ENCODE assay signal across 20 cellular contexts in the genomic region with DNA sequence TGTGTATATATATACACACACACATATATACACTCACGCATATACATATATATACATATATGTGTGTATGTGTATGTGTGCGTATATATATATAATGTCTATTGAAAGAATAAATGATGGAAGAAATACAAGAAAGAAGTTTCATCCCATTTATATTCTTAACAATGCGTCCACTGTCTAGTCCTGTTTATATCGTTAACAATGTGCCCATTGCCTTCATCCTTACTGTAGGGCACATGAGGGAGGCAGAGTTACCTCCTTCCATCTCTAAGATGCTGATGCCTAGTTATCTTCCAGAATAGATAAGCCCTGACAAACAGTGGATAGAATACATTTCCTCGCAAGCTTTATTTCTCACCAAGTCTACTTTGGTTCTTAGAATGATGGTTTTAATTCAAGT.
DNase-seq lines count a peak whose midpoint lies in the region; ATAC-seq lines count a peak whose summit lies in the region.
"Had no signal": no experiment of that assay in that cellular context is flagged by ENCODE, and none has a peak within 500 bp of the region (broad histone marks: within the 10 kb centered on the region; RNA-seq: fewer than 3 reads in every experiment).

No MANE protein-coding gene starts in this region.

- DNase-seq in Ammon's horn (ENCODE audit: low spot score) (peak; percentile 48), caudate nucleus (lab: John Stamatoyannopoulos, UW) (no peak), medulla oblongata (ENCODE audit: extremely low spot score) (peak; percentile 45), superior temporal gyrus (ENCODE audit: extremely low spot score) (peak; percentile 62), NCI-H2196 (lab: John Stamatoyannopoulos, UW; ENCODE audit: unreplicated experiment) (no peak)
- DNase-seq: BE2C; CD4-positive, alpha-beta T cell; CD8-positive, alpha-beta memory T cell; DMS 273 treated with DMSO at 0.1 percent for 48 hours; DMS79; EL; GDM1; H9 had no signal

- H3K27ac ChIP-seq in caudate nucleus (ENCODE audit: low read depth, low read length), result peak overlapping the region; percentile 20
- H3K27ac ChIP-seq: 22Rv1; BLaER1 treated with 17β-estradiol and CSF1 and Interleukin-3, amounts not matched to agents 10 nM and 100 nM had no signal

- ATAC-seq in HG03439 (IDR thresholded peaks at IDR 0.05; ENCODE audit: unreplicated experiment), result no peak
- no peak for ATAC-seq in HG03457 (IDR thresholded peaks at IDR 0.05; ENCODE audit: unreplicated experiment)
- ATAC-seq: GM12878, GM23338, HCT116 had no signal

Comparison
In these comparisons a context has a peak if more than half of its experiments do, and no peak if none do; other contexts are left out.
1. DNase-seq: peak in Ammon's horn (single experiment), medulla oblongata (single experiment) and superior temporal gyrus (single experiment); none in caudate nucleus (0 of 61) and NCI-H2196 (single experiment).